7 cellular contexts compared by ENCODE assay signal in the genomic region with DNA sequence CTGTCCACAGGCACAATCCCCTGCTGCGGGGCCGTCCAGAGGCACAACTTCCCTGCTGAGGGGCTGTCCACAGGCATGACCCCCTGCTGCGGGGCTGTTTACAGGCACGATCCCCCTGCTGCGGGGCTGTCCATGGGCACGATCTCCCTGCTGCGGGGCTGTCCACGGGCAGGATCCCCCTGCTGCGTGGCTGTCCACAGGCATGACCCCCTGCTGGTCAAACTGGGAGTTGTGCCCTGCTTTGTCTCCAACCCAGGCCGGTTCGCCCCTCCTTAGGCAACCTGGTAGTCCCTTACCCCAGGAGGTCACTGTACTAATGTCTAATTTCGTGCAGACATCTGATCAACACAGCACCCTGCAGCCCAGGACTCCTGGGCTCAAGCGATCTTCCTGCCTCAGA.
DNase-seq lines count a peak whose midpoint lies in the region; FAIRE-seq and TF ChIP-seq lines count a peak whose summit lies in the region.
"Not testable (repeated sequence)": the region's sequence is repeated elsewhere in the genome, so short reads cannot be mapped to it uniquely, and the experiment has no call there.

No MANE protein-coding gene starts in this region.

- H3K4me1 ChIP-seq in kidney (ENCODE audit: control insufficient read depth in 1 of 2, insufficient read depth in 1 of 2, low read depth in 1 of 2, low read length in 2 of 2); sigmoid colon; suprapubic skin: not testable (repeated sequence)

- not testable (repeated sequence) for H3K9me3 Mint-ChIP-seq in CD14-positive monocyte

- not testable (repeated sequence) for H3K9ac ChIP-seq in kidney (ENCODE audit: low read length in 2 of 2)

- intact Hi-C loops in CD14-positive monocyte (cut with micrococcal nuclease); kidney (cut with DNase I); sigmoid colon (cut with DNase I): not testable (repeated sequence)

- H3K4me1 Mint-ChIP-seq in CD14-positive monocyte = not testable (repeated sequence)

- not testable (repeated sequence) for FAIRE-seq in kidney (lab: Jason Lieb, UNC)

- H3K4me3 ChIP-seq in WERI-Rb-1 (ENCODE audit: low read depth, low read length); kidney (ENCODE audit: low read length in 2 of 2); sigmoid colon; suprapubic skin: not testable (repeated sequence)

- TF ChIP-seq POLR2A in sigmoid colon (IDR thresholded peaks at IDR 0.05); suprapubic skin (IDR thresholded peaks at IDR 0.05): not testable (repeated sequence)

- TF ChIP-seq EP300 in sigmoid colon (IDR thresholded peaks at IDR 0.05); suprapubic skin (IDR thresholded peaks at IDR 0.05): not testable (repeated sequence)

- H3K36me3 ChIP-seq in WERI-Rb-1; kidney (ENCODE audit: control insufficient read depth in 1 of 2, insufficient read depth in 2 of 2, low read length in 2 of 2); sigmoid colon; suprapubic skin: not testable (repeated sequence)

- H3K27ac ChIP-seq in WERI-Rb-1; kidney (ENCODE audit: low read depth in 2 of 2, low read length in 2 of 2); sigmoid colon; suprapubic skin: not testable (repeated sequence)

- not testable (repeated sequence) for TF ChIP-seq CTCF in CD14-positive monocyte (IDR thresholded peaks at IDR 0.05); WERI-Rb-1 (IDR thresholded peaks at IDR 0.05; ENCODE audit: low read depth, low read length); kidney (IDR thresholded peaks at IDR 0.05; ENCODE audit: borderline replicate concordance, extremely low read depth, insufficient read depth); sigmoid colon (IDR thresholded peaks at IDR 0.05); suprapubic skin (IDR thresholded peaks at IDR 0.05)

- not testable (repeated sequence) for H3K9me3 ChIP-seq in WERI-Rb-1 (ENCODE audit: severe bottlenecking); kidney (ENCODE audit: control insufficient read depth in 1 of 2, low read length in 2 of 2); sigmoid colon; suprapubic skin

- H3K27me3 Mint-ChIP-seq in CD14-positive monocyte (ENCODE audit: low read depth in 3 of 3) = not testable (repeated sequence)

- H3K4me3 Mint-ChIP-seq in CD14-positive monocyte = not testable (repeated sequence)

- H3K36me3 Mint-ChIP-seq in CD14-positive monocyte = not testable (repeated sequence)

- peak; percentile 47 for DNase-seq in CD14-positive monocyte (ENCODE audit: low spot score)
- peak; percentile 15 for DNase-seq in WERI-Rb-1
- peak; percentile 11 for DNase-seq in activated naive CD4-positive, alpha-beta T cell treated with anti-CD3 and anti-CD28 coated beads, Interleukin-2, amount 50 U/mL, for 16 hours
- DNase-seq in kidney = peak; percentile 70
- DNase-seq in mucosa of gallbladder (ENCODE audit: low spot score) = peak; percentile 11
- DNase-seq in sigmoid colon = peak; percentile 68
- DNase-seq in suprapubic skin (ENCODE audit: low spot score in 2 of 2) = peak; percentile 65 to 80

- H3K27ac Mint-ChIP-seq in CD14-positive monocyte = not testable (repeated sequence)

- H3K27me3 ChIP-seq in WERI-Rb-1 (ENCODE audit: insufficient read depth, low read depth, severe bottlenecking); sigmoid colon; suprapubic skin: not testable (repeated sequence)

- 78 to 82% methylated on average over 13 of the region's 13 CpGs for WGBS in sigmoid colon, 2 donors
- 75% methylated on average over 4 of the region's 13 CpGs for WGBS in suprapubic skin

Comparison
In these comparisons a context has a peak if more than half of its experiments do, and no peak if none do; other contexts are left out.
1. DNase-seq: peak in every context shown above with its lines; median percentile 72 in suprapubic skin; 70 in kidney; 68 in sigmoid colon; 47 in CD14-positive monocyte; 15 in WERI-Rb-1; 11 in activated naive CD4-positive, alpha-beta T cell treated with anti-CD3 and anti-CD28 coated beads, Interleukin-2, amount 50 U/mL, for 16 hours; 11 in mucosa of gallbladder.